24 cellular contexts compared by ENCODE assay signal in the genomic region with DNA sequence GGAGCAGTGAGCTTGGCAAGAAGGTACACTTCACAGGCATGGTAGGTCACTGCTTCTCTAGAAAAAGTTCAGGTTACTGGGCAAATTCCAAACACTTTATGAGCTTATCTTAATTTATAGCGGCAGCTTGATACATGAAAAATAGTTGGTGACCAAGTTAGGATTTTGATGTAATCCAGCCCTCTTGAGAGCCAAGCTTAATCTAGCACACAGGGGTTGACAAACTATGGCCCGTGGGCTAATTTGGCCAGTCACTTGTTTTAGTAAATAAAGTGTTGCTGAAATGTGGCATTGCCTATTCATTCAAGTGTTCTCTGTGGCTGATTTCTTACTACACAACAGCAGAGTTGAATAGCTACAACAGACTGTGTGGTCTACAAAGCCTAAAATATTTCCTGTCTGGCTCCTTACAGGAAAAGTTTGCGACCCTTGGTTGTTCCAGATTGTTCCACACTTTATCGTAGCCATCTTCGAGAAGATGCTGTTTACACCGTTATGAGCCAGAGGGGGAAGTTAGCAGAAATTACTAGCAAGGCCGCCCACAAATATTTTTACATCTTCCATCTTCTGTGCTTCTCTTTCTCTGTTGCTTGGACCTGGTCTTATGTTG.
A peak's percentile ranks its signal among the peaks of the same experiment; 100 is the strongest.
DNase-seq lines count a peak whose midpoint lies in the region; ATAC-seq and TF ChIP-seq lines count a peak whose summit lies in the region.
"Had no signal": no experiment of that assay in that cellular context is flagged by ENCODE, and none has a peak within 500 bp of the region (broad histone marks: within the 10 kb centered on the region; RNA-seq: fewer than 3 reads in every experiment).

No MANE protein-coding gene starts in this region.

- peak overlapping the region; percentile 2 for H3K27ac ChIP-seq in left ventricle myocardium inferior (replicated peaks)
- peak overlapping the region; percentile 6 for H3K27ac ChIP-seq in vagina
- no peak overlapping the region for H3K27ac ChIP-seq in testis
- H3K27ac ChIP-seq: thyroid gland had no signal

- TF ChIP-seq CTCF in left ventricle myocardium inferior (IDR thresholded peaks at IDR 0.05; ENCODE audit: borderline replicate concordance) (no peak), fibroblast of pulmonary artery (IDR thresholded peaks at IDR 0.05; ENCODE audit: low read length, missing control alignments) (no peak), retinal pigment epithelial cell (conservative IDR thresholded peaks at IDR 0.05; ENCODE audit: low read depth, low read length) (no peak), vagina (IDR thresholded peaks at IDR 0.05) (no peak), testis (IDR thresholded peaks at IDR 0.05) (no peak)

- WGBS in testis, 2 donors: 64 to 70% methylated on average over 7 of the region's 7 CpGs

- H3K36me3 ChIP-seq in left ventricle myocardium inferior (no peaks in the 10 kb centered on the region), vagina (no peaks in the 10 kb centered on the region), testis (ENCODE audit: low read depth, missing control alignments) (no peaks in the 10 kb centered on the region)
- H3K36me3 ChIP-seq: adrenal gland, thyroid gland had no signal

- intact Hi-C loops in left ventricle myocardium inferior (cut with micrococcal nuclease): no loop called here
- intact Hi-C loops in Right ventricle myocardium inferior (cut with DNase I): loop anchor here (5.0 kb wide), 1 partner anchor 42 kb away; no protein-coding TSS in a partner anchor
- intact Hi-C loops in vagina (cut with DNase I): no loop called here
- intact Hi-C loops in testis (cut with DNase I; ENCODE audit: low total_unique reads): no loop called here

- TF ChIP-seq POLR2A in vagina (IDR thresholded peaks at IDR 0.05) (no peak), testis (IDR thresholded peaks at IDR 0.05) (no peak)

- H3K4me3 ChIP-seq in left ventricle myocardium inferior (no peak overlapping the region), fibroblast of pulmonary artery (replicated peaks; ENCODE audit: low read depth, low read length) (no peak overlapping the region), retinal pigment epithelial cell (ENCODE audit: low read length) (no peak overlapping the region), vagina (no peak overlapping the region), testis (no peak overlapping the region)
- H3K4me3 ChIP-seq: adrenal gland, thyroid gland had no signal

- H3K9me3 ChIP-seq in left ventricle myocardium inferior (replicated peaks): no peaks in the 10 kb centered on the region
- H3K9me3 ChIP-seq in vagina: no peaks in the 10 kb centered on the region
- no peaks in the 10 kb centered on the region for H3K9me3 ChIP-seq in testis
- H3K9me3 ChIP-seq: adrenal gland, thyroid gland had no signal

- DNase-seq in left ventricle myocardium inferior: no peak
- no peak for DNase-seq in Right ventricle myocardium inferior (ENCODE audit: missing footprints)
- DNase-seq in fibroblast of pulmonary artery (ENCODE audit: low read depth): peak; percentile 35
- DNase-seq in retinal pigment epithelial cell (ENCODE audit: low read depth): peak; percentile 39
- DNase-seq in vagina (ENCODE audit: extremely low spot score in 2 of 2): no peak
- no peak for DNase-seq in testis
- no peak for DNase-seq in activated CD4-positive, CD25-positive, alpha-beta regulatory T cell (lab: John Stamatoyannopoulos, UW)
- DNase-seq in hippocampal formation (lab: John Stamatoyannopoulos, UW): no peak
- DNase-seq: activated CD4-positive, alpha-beta T cell treated with anti-CD3 and anti-CD28 coated beads for 4 hours; activated naive CD4-positive, alpha-beta T cell treated with Interleukin-2 at 50 U/mL for 16 hours; activated T-cell treated with anti-CD3 and anti-CD28 coated beads, Interleukin-2, amount 50 U/mL, for 48 hours; adrenal gland; cortex of kidney; DMS79; endodermal cell; mesenchymal stem cell; NCI-H146; NCI-H2171; NCI-H524 treated with DMSO at 0.1 percent for 48 hours; nucleus accumbens; stimulated activated CD4-positive, alpha-beta T cell treated with anti-CD3 and anti-CD28 coated beads, Interleukin-4, amount 100 ng/mL, for 1 hour; T-helper 17 cell; thyroid gland had no signal

- peaks cover 86% of the 10 kb centered on the region for H3K4me1 ChIP-seq in left ventricle myocardium inferior
- H3K4me1 ChIP-seq in vagina: peaks cover 69% of the 10 kb centered on the region
- peaks cover 7% of the 10 kb centered on the region for H3K4me1 ChIP-seq in testis

- H3K27me3 ChIP-seq in left ventricle myocardium inferior (ENCODE audit: low read depth) (no peaks in the 10 kb centered on the region), vagina (no peaks in the 10 kb centered on the region), testis (no peaks in the 10 kb centered on the region)
- H3K27me3 ChIP-seq: adrenal gland, thyroid gland had no signal

- ATAC-seq in Right ventricle myocardium inferior: no peak
- ATAC-seq: stimulated activated memory B cell treated with anti-CD40 and anti-IgM and Interleukin-4, amounts not matched to agents 10 μg/mL and 1 μg/mL and 100 μg/mL, for 72 hours; T-helper 17 cell had no signal

Comparison
In these comparisons a context has a peak if more than half of its experiments do, and no peak if none do; other contexts are left out.
1. DNase-seq: peak in fibroblast of pulmonary artery (single experiment) and retinal pigment epithelial cell (single experiment); none in left ventricle myocardium inferior (single experiment), Right ventricle myocardium inferior (single experiment), vagina (0 of 2), testis (single experiment), activated CD4-positive, CD25-positive, alpha-beta regulatory T cell (0 of 4) and hippocampal formation (0 of 2).
2. H3K27ac ChIP-seq: peak in left ventricle myocardium inferior (single experiment) and vagina (single experiment); none in testis (0 of 2).